8 cellular contexts compared by ENCODE assay signal in genomic region chr3:48301814-48302194, GRCh38. TPM values are rescaled to one million over a fixed set of nuclear protein-coding genes. Genes with fewer than 3 reads are reported as not detected.
DNase-seq lines count a peak whose midpoint lies in the region; ATAC-seq and TF ChIP-seq lines count a peak whose summit lies in the region.

No MANE protein-coding gene starts in this region.

- H3K27ac Mint-ChIP-seq in activated CD4-positive, alpha-beta T cell treated with anti-CD3 and anti-CD28 coated beads, Interleukin-2, amount 10 ng/mL, durations not matched to agents 7 days and 5 days: peak overlapping the region; percentile 96

- H3F3A ChIP-seq in SK-N-SH (replicated peaks; ENCODE audit: insufficient read depth): no peaks in the 10 kb centered on the region

- no peaks in the 10 kb centered on the region for H3K9me3 Mint-ChIP-seq in activated CD4-positive, alpha-beta T cell treated with anti-CD3 and anti-CD28 coated beads, Interleukin-2, amount 10 ng/mL, durations not matched to agents 7 days and 5 days

- peaks cover 3 to 12% of the 10 kb centered on the region in 2 experiments; a peak in 2 of 4 replicates for H3K4me1 ChIP-seq in SK-N-SH (ENCODE audit: control insufficient read depth in 1 of 2, insufficient read depth in 2 of 2, low read depth in 1 of 2, low read length in 1 of 2)
- peaks cover 10% of the 10 kb centered on the region for H3K4me1 ChIP-seq in neuron (ENCODE audit: insufficient read depth, low read length)

- POLR2A ChIA-PET in SK-N-SH (lab: Yijun Ruan, JAX): interaction anchor here (0.6 kb wide), 1 partner anchor 247 kb away, joined by 4 read pairs; no protein-coding TSS in a partner anchor
- POLR2A ChIA-PET in activated CD4-positive, alpha-beta T cell treated with anti-CD3 and anti-CD28 coated beads, Interleukin-2, amount 10 ng/mL, durations not matched to agents 7 days and 5 days (lab: Charles Lee): no interaction called here

- peak overlapping the region; percentile 96 for H3K9ac ChIP-seq in SK-N-SH

- DNase-seq in SK-N-SH (peak; percentile 45), HS-5 (ENCODE audit: low read depth) (peak; percentile 26), fibroblast of the conjunctiva (ENCODE audit: low read depth) (peak; percentile 5)
- peak; percentile 16 for DNase-seq in activated CD4-positive, alpha-beta T cell treated with anti-CD3 and anti-CD28 coated beads, Interleukin-2, amount 10 ng/mL, durations not matched to agents 7 days and 5 days

- H3K36me3 Mint-ChIP-seq in activated CD4-positive, alpha-beta T cell treated with anti-CD3 and anti-CD28 coated beads, Interleukin-2, amount 10 ng/mL, durations not matched to agents 7 days and 5 days (ENCODE audit: low read depth): peaks cover 23% of the 10 kb centered on the region

- peaks cover 19% of the 10 kb centered on the region for H3K27me3 Mint-ChIP-seq in activated CD4-positive, alpha-beta T cell treated with anti-CD3 and anti-CD28 coated beads, Interleukin-2, amount 10 ng/mL, durations not matched to agents 7 days and 5 days

- peak overlapping the region; percentile 80 to 96 for H3K27ac ChIP-seq in SK-N-SH (ENCODE audit: low read depth in 2 of 2, low read length in 1 of 2)

- ATAC-seq in SK-N-SH treated with all-trans-retinoic acid at 6 μM for 48 hours: no peak; the same call in 2 of the 3 replicates
- ATAC-seq in HG03469 (IDR thresholded peaks at IDR 0.05; ENCODE audit: unreplicated experiment): no peak
- no peak for ATAC-seq in HG03571 (IDR thresholded peaks at IDR 0.05; ENCODE audit: unreplicated experiment)

- no peaks in the 10 kb centered on the region for H4K20me1 ChIP-seq in SK-N-SH (ENCODE audit: insufficient read depth)

- peak overlapping the region; percentile 98 for H3K4me2 ChIP-seq in SK-N-SH

- CTCF ChIA-PET in SK-N-SH (lab: Yijun Ruan, JAX): interaction anchor here (0.9 to 3.6 kb wide), 4 partner anchors 14 to 134 kb away, joined by 3 to 18 read pairs (median 3); no protein-coding TSS in a partner anchor
- CTCF ChIA-PET in activated CD4-positive, alpha-beta T cell treated with anti-CD3 and anti-CD28 coated beads, Interleukin-2, amount 10 ng/mL, durations not matched to agents 7 days and 5 days (lab: Charles Lee): interaction anchor here (0.7 kb wide), 1 partner anchor 20 kb away, joined by 3 read pairs; no protein-coding TSS in a partner anchor

- H3K9me2 ChIP-seq in SK-N-SH: no peaks in the 10 kb centered on the region

- peaks cover 20% of the 10 kb centered on the region; the same call in 1 of the 2 replicates for H3K79me2 ChIP-seq in SK-N-SH (ENCODE audit: insufficient read depth)

- peak overlapping the region; percentile 70 to 79 for H3K4me3 ChIP-seq in SK-N-SH (ENCODE audit: low read depth in 2 of 2, low read length in 1 of 2)
- H3K4me3 ChIP-seq in neuron (ENCODE audit: low read length): peak overlapping the region; percentile 84

- TF ChIP-seq EP300 in SK-N-SH (IDR thresholded peaks at IDR 0.05; ENCODE audit: borderline replicate concordance in 1 of 2, low read depth in 1 of 2, low read length in 1 of 2): no peak

- WGBS in SK-N-SH (ENCODE audit: low lambda C conversion rate): 21% methylated on average over 11 of the region's 11 CpGs

- H3K4me1 Mint-ChIP-seq in activated CD4-positive, alpha-beta T cell treated with anti-CD3 and anti-CD28 coated beads, Interleukin-2, amount 10 ng/mL, durations not matched to agents 7 days and 5 days: peaks cover 36% of the 10 kb centered on the region

- H3K27me3 ChIP-seq in SK-N-SH (ENCODE audit: insufficient read depth) (no peaks in the 10 kb centered on the region), neuron (ENCODE audit: insufficient read depth, low read length) (no peaks in the 10 kb centered on the region)

- H2AFZ ChIP-seq in SK-N-SH (ENCODE audit: low read depth): peak overlapping the region; percentile 96
- H2AFZ ChIP-seq in neuron (ENCODE audit: low read depth, low read length): peak overlapping the region; percentile 99

- no peak for TF ChIP-seq CTCF in SK-N-SH (IDR thresholded peaks at IDR 0.05)

- H3K4me3 Mint-ChIP-seq in activated CD4-positive, alpha-beta T cell treated with anti-CD3 and anti-CD28 coated beads, Interleukin-2, amount 10 ng/mL, durations not matched to agents 7 days and 5 days: peak overlapping the region; percentile 86

- H3K36me3 ChIP-seq in SK-N-SH (replicated peaks in 1 of 2; ENCODE audit: control insufficient read depth in 1 of 2, insufficient read depth in 2 of 2, low read length in 1 of 2) (peaks cover 0 to 7% of the 10 kb centered on the region in 2 experiments), neuron (ENCODE audit: insufficient read depth, low read length) (peaks cover 22% of the 10 kb centered on the region)

- TF ChIP-seq RAD21 in SK-N-SH (IDR thresholded peaks at IDR 0.05; ENCODE audit: low read length): no peak

- H3K9me3 ChIP-seq in SK-N-SH: no peaks in the 10 kb centered on the region
- no peaks in the 10 kb centered on the region for H3K9me3 ChIP-seq in neuron (ENCODE audit: low read length)

TF ChIP-seq in SK-N-SH, 30 proteins besides CTCF, POLR2A, EP300 and RAD21 (continues in another document):
- no peak for TF ChIP-seq FOXM1 (IDR thresholded peaks at IDR 0.05; ENCODE audit: low read depth)
- no peak for TF ChIP-seq FOXJ3 (CRISPR knock-in tag; IDR thresholded peaks at IDR 0.05)
- no peak for TF ChIP-seq MEF2A (IDR thresholded peaks at IDR 0.05; ENCODE audit: borderline replicate concordance, low read depth)
- TF ChIP-seq ELF1 (IDR thresholded peaks at IDR 0.05): no peak
- TF ChIP-seq GATA2 (CRISPR knock-in tag; IDR thresholded peaks at IDR 0.05): no peak
- TF ChIP-seq, protein P1, sequence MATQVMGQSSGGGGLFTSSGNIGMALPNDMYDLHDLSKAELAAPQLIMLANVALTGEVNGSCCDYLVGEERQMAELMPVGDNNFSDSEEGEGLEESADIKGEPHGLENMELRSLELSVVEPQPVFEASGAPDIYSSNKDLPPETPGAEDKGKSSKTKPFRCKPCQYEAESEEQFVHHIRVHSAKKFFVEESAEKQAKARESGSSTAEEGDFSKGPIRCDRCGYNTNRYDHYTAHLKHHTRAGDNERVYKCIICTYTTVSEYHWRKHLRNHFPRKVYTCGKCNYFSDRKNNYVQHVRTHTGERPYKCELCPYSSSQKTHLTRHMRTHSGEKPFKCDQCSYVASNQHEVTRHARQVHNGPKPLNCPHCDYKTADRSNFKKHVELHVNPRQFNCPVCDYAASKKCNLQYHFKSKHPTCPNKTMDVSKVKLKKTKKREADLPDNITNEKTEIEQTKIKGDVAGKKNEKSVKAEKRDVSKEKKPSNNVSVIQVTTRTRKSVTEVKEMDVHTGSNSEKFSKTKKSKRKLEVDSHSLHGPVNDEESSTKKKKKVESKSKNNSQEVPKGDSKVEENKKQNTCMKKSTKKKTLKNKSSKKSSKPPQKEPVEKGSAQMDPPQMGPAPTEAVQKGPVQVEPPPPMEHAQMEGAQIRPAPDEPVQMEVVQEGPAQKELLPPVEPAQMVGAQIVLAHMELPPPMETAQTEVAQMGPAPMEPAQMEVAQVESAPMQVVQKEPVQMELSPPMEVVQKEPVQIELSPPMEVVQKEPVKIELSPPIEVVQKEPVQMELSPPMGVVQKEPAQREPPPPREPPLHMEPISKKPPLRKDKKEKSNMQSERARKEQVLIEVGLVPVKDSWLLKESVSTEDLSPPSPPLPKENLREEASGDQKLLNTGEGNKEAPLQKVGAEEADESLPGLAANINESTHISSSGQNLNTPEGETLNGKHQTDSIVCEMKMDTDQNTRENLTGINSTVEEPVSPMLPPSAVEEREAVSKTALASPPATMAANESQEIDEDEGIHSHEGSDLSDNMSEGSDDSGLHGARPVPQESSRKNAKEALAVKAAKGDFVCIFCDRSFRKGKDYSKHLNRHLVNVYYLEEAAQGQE (IDR thresholded peaks at IDR 0.05; ENCODE audit: low read depth, low read length): no peak

TF ChIP-seq in SK-N-SH treated with all-trans-retinoic acid at 6 μM for 48 hours, 23 proteins besides CTCF, POLR2A, EP300 and RAD21:
- TF ChIP-seq, protein P2, sequence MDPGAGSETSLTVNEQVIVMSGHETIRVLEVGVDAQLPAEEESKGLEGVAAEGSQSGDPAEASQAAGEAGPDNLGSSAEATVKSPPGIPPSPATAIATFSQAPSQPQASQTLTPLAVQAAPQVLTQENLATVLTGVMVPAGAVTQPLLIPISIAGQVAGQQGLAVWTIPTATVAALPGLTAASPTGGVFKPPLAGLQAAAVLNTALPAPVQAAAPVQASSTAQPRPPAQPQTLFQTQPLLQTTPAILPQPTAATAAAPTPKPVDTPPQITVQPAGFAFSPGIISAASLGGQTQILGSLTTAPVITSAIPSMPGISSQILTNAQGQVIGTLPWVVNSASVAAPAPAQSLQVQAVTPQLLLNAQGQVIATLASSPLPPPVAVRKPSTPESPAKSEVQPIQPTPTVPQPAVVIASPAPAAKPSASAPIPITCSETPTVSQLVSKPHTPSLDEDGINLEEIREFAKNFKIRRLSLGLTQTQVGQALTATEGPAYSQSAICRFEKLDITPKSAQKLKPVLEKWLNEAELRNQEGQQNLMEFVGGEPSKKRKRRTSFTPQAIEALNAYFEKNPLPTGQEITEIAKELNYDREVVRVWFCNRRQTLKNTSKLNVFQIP (CRISPR knock-in tag; IDR thresholded peaks at IDR 0.05; ENCODE audit: borderline replicate concordance, low read depth): no peak
- no peak for TF ChIP-seq CSDC2 (CRISPR knock-in tag; IDR thresholded peaks at IDR 0.05)
- no peak for TF ChIP-seq CREB5 (CRISPR knock-in tag; IDR thresholded peaks at IDR 0.05; ENCODE audit: low read depth)
- no peak for TF ChIP-seq ISL1 (CRISPR knock-in tag; IDR thresholded peaks at IDR 0.05)
- TF ChIP-seq ZNF565 (CRISPR knock-in tag; conservative IDR thresholded peaks at IDR 0.05; ENCODE audit: low read depth): no peak
- no peak for TF ChIP-seq SNAI2 (CRISPR knock-in tag; IDR thresholded peaks at IDR 0.05)

RNA-seq across cellular contexts. Expression of gene NME6, which starts 0.6 kb away (rescaled TPM):
- polyA plus RNA-seq in SK-N-SH (2012; rRNA removed): 16.4 and 21.1 TPM in 2 replicates
- 12.4 and 18.0 TPM in 2 replicates for polyA plus RNA-seq in SK-N-SH (2012; cell fraction: cytosol; rRNA removed)
- polyA plus RNA-seq in SK-N-SH (2012; cell fraction: nucleus; rRNA removed): 10.0 and 13.8 TPM in 2 replicates
- 10 to 100 TPM; 32.1 to 36.5 TPM for total RNA-seq in activated CD4-positive, alpha-beta T cell treated with anti-CD3 and anti-CD28 coated beads, Interleukin-2, amount 10 ng/mL, durations not matched to agents 7 days and 5 days

RNA-seq across cellular contexts. Expression of gene SPINK8, which starts 31.7 kb away (rescaled TPM):
- not detected in 2 replicates for polyA plus RNA-seq in SK-N-SH (2012; rRNA removed)
- not detected in 2 replicates for polyA plus RNA-seq in SK-N-SH (2012; cell fraction: cytosol; rRNA removed)
- not detected in 2 replicates for polyA plus RNA-seq in SK-N-SH (2012; cell fraction: nucleus; rRNA removed)
- not detected for total RNA-seq in activated CD4-positive, alpha-beta T cell treated with anti-CD3 and anti-CD28 coated beads, Interleukin-2, amount 10 ng/mL, durations not matched to agents 7 days and 5 days
